26 cellular contexts compared by ENCODE assay signal in the genomic region with DNA sequence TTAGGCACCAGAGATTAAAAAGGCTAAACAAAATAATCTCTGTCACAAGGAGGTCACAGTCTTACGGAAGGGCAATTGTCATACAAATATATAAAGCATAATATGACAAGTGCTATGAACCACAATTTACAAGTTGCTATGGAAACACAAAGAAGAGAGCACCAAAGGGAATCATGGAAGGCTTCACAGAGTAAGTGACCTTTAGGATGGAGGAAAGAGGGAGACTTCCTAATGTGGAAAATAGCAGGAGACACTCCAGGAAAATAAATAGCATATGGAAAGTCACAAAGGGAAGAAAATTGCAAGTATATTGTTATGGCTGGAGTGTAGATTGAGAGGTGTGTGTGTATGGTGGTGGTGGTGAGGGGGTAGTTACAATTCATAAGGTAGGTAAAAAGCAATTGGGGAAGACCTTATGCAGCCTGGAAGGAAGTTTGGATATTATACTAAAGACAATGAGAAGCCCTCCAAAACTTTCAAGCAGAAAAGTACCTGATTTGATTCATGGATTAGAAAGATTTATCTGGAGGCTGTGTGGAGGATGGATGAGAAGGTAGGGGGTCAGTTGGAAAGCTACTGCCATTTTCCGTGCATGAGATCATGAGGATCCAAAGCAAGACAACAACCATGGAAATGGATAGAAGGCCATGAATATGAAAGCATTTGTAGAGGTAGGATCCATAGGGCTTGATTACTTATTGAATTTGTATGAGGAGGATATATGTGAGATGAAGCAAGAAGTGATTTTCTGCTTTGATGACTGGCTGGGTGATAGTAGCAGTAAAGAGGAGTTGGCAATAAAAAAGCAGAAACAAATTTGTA.
DNase-seq lines count a peak whose midpoint lies in the region; ATAC-seq and TF ChIP-seq lines count a peak whose summit lies in the region.
"Had no signal": no experiment of that assay in that cellular context is flagged by ENCODE, and none has a peak within 500 bp of the region (broad histone marks: within the 10 kb centered on the region; RNA-seq: fewer than 3 reads in every experiment).

No MANE protein-coding gene starts in this region.

- H3K36me3 Mint-ChIP-seq in activated CD4-positive, alpha-beta T cell treated with anti-CD3 and anti-CD28 coated beads, Interleukin-2, amount 10 ng/mL, durations not matched to agents 7 days and 5 days (ENCODE audit: low read depth): peaks cover 59% of the 10 kb centered on the region
- H3K36me3 Mint-ChIP-seq in CD8-positive, alpha-beta T cell: peaks cover 15% of the 10 kb centered on the region
- peaks cover 56% of the 10 kb centered on the region for H3K36me3 Mint-ChIP-seq in activated T-helper 17 cell treated with anti-CD3 and anti-CD28 coated beads, Interleukin-2, amount 50 U/mL, for 72 hours (ENCODE audit: low read depth)
- H3K36me3 Mint-ChIP-seq: brain had no signal

- no peak for DNase-seq in activated CD4-positive, alpha-beta T cell treated with anti-CD3 and anti-CD28 coated beads, Interleukin-2, amount 10 ng/mL, durations not matched to agents 7 days and 5 days
- no peak for DNase-seq in activated CD4-positive, alpha-beta T cell treated with anti-CD3 and anti-CD28 coated beads for 1 hour
- no peak for DNase-seq in CD8-positive, alpha-beta T cell
- no peak for DNase-seq in anterior cingulate cortex (lab: John Stamatoyannopoulos, UW)
- DNase-seq: activated T-cell treated with anti-CD3 and anti-CD28 coated beads, Interleukin-2, amount 50 U/mL, for 4 hours; BE2C; Calu3; effector CD8-positive, alpha-beta T cell; erythroblast; heart left ventricle; kidney glomerular epithelial cell; NCI-H1105; NCI-H2029 treated with DMSO at 0.1 percent for 48 hours; NCI-H2227 treated with DMSO at 0.1 percent for 48 hours; RPMI8226; sigmoid colon; upper lobe of left lung had no signal

- H3K27ac ChIP-seq in CD8-positive, alpha-beta T cell (ENCODE audit: low read depth, low read length): no peak overlapping the region
- peak overlapping the region; percentile 95 for H3K27ac ChIP-seq in neutrophil
- H3K27ac ChIP-seq: prostate gland, sigmoid colon, VCaP had no signal

- H3K27me3 ChIP-seq in CD8-positive, alpha-beta T cell (ENCODE audit: insufficient read depth, low read length): no peaks in the 10 kb centered on the region
- no peaks in the 10 kb centered on the region for H3K27me3 ChIP-seq in neutrophil
- H3K27me3 ChIP-seq: BE2C, heart left ventricle, sigmoid colon, upper lobe of left lung had no signal

- ATAC-seq in CD8-positive, alpha-beta T cell: no peak
- no peak for ATAC-seq in activated T-helper 17 cell treated with anti-CD3 and anti-CD28 coated beads, Interleukin-2, amount 50 U/mL, for 72 hours (replicated peaks)
- ATAC-seq in HG02981 (IDR thresholded peaks at IDR 0.05; ENCODE audit: unreplicated experiment) (no peak), HG02884 (IDR thresholded peaks at IDR 0.05; ENCODE audit: unreplicated experiment) (no peak)
- ATAC-seq: activated T-cell treated with anti-CD3 and anti-CD28 coated beads, Interleukin-2, amount 50 U/mL, for 4 hours; heart left ventricle had no signal

- H3K4me3 ChIP-seq in CD8-positive, alpha-beta T cell (ENCODE audit: low read depth, low read length): no peak overlapping the region
- no peak overlapping the region for H3K4me3 ChIP-seq in neutrophil (ENCODE audit: low read depth in 1 of 2, low read length in 1 of 2)
- H3K4me3 ChIP-seq: HAP-1, heart left ventricle, lung, prostate gland, sigmoid colon, upper lobe of left lung had no signal

- H3K4me1 Mint-ChIP-seq in activated CD4-positive, alpha-beta T cell treated with anti-CD3 and anti-CD28 coated beads, Interleukin-2, amount 10 ng/mL, durations not matched to agents 7 days and 5 days: peaks cover 64% of the 10 kb centered on the region
- peaks cover 8% of the 10 kb centered on the region for H3K4me1 Mint-ChIP-seq in CD8-positive, alpha-beta T cell (ENCODE audit: low read depth)
- peaks cover 53% of the 10 kb centered on the region for H3K4me1 Mint-ChIP-seq in activated T-helper 17 cell treated with anti-CD3 and anti-CD28 coated beads, Interleukin-2, amount 50 U/mL, for 72 hours

- peak overlapping the region; percentile 12 for H3K27ac Mint-ChIP-seq in activated CD4-positive, alpha-beta T cell treated with anti-CD3 and anti-CD28 coated beads, Interleukin-2, amount 10 ng/mL, durations not matched to agents 7 days and 5 days
- H3K27ac Mint-ChIP-seq in CD8-positive, alpha-beta T cell: peak overlapping the region; percentile 58
- peak overlapping the region; percentile 92 for H3K27ac Mint-ChIP-seq in activated T-helper 17 cell treated with anti-CD3 and anti-CD28 coated beads, Interleukin-2, amount 50 U/mL, for 72 hours
- H3K27ac Mint-ChIP-seq: brain had no signal

- H3K4me3 Mint-ChIP-seq in activated CD4-positive, alpha-beta T cell treated with anti-CD3 and anti-CD28 coated beads, Interleukin-2, amount 10 ng/mL, durations not matched to agents 7 days and 5 days: no peak overlapping the region
- no peak overlapping the region for H3K4me3 Mint-ChIP-seq in CD8-positive, alpha-beta T cell
- no peak overlapping the region for H3K4me3 Mint-ChIP-seq in activated T-helper 17 cell treated with anti-CD3 and anti-CD28 coated beads, Interleukin-2, amount 50 U/mL, for 72 hours
- H3K4me3 Mint-ChIP-seq: activated T-cell treated with anti-CD3 and anti-CD28 coated beads, Interleukin-2, amount 50 U/mL, for 4 hours; brain had no signal

- intact Hi-C loops in CD8-positive, alpha-beta T cell (cut with DNase I, micrococcal nuclease): no loop called here

- no peak for TF ChIP-seq CTCF in CD8-positive, alpha-beta T cell (IDR thresholded peaks at IDR 0.05)
- no peak for TF ChIP-seq CTCF in neutrophil (IDR thresholded peaks at IDR 0.05)

- peaks cover 6% of the 10 kb centered on the region for H3K4me1 ChIP-seq in CD8-positive, alpha-beta T cell (ENCODE audit: insufficient read depth, low read length)
- peaks cover 48% of the 10 kb centered on the region in 2 experiments for H3K4me1 ChIP-seq in neutrophil (ENCODE audit: control insufficient read depth in 1 of 2, insufficient read depth in 1 of 2, low read depth in 1 of 2, low read length in 1 of 2)
- H3K4me1 ChIP-seq: BE2C, HAP-1, prostate gland, sigmoid colon, upper lobe of left lung had no signal

- CTCF ChIA-PET in activated CD4-positive, alpha-beta T cell treated with anti-CD3 and anti-CD28 coated beads, Interleukin-2, amount 10 ng/mL, durations not matched to agents 7 days and 5 days (lab: Charles Lee): no interaction called here
- CTCF ChIA-PET in CD8-positive, alpha-beta T cell (lab: Charles Lee): no interaction called here

- H3K36me3 ChIP-seq in CD8-positive, alpha-beta T cell (ENCODE audit: insufficient read depth, low read length): no peaks in the 10 kb centered on the region
- H3K36me3 ChIP-seq in neutrophil: peaks cover 15% of the 10 kb centered on the region
- H3K36me3 ChIP-seq: BE2C, HAP-1, heart left ventricle, prostate gland, sigmoid colon, upper lobe of left lung had no signal

- H3K9me3 ChIP-seq in CD8-positive, alpha-beta T cell (ENCODE audit: low read length): no peaks in the 10 kb centered on the region
- no peaks in the 10 kb centered on the region for H3K9me3 ChIP-seq in neutrophil
- H3K9me3 ChIP-seq: BE2C, HAP-1, heart left ventricle, prostate gland, sigmoid colon, upper lobe of left lung had no signal

- H3K9me3 Mint-ChIP-seq in activated CD4-positive, alpha-beta T cell treated with anti-CD3 and anti-CD28 coated beads, Interleukin-2, amount 10 ng/mL, durations not matched to agents 7 days and 5 days: peaks cover 23% of the 10 kb centered on the region
- H3K9me3 Mint-ChIP-seq in CD8-positive, alpha-beta T cell: no peaks in the 10 kb centered on the region
- peaks cover 12% of the 10 kb centered on the region for H3K9me3 Mint-ChIP-seq in activated T-helper 17 cell treated with anti-CD3 and anti-CD28 coated beads, Interleukin-2, amount 50 U/mL, for 72 hours

- no peaks in the 10 kb centered on the region for H3K27me3 Mint-ChIP-seq in activated CD4-positive, alpha-beta T cell treated with anti-CD3 and anti-CD28 coated beads, Interleukin-2, amount 10 ng/mL, durations not matched to agents 7 days and 5 days
- H3K27me3 Mint-ChIP-seq in CD8-positive, alpha-beta T cell (ENCODE audit: low read depth): no peaks in the 10 kb centered on the region
- no peaks in the 10 kb centered on the region for H3K27me3 Mint-ChIP-seq in activated T-helper 17 cell treated with anti-CD3 and anti-CD28 coated beads, Interleukin-2, amount 50 U/mL, for 72 hours
- H3K27me3 Mint-ChIP-seq: brain had no signal

- POLR2A ChIA-PET in activated CD4-positive, alpha-beta T cell treated with anti-CD3 and anti-CD28 coated beads, Interleukin-2, amount 10 ng/mL, durations not matched to agents 7 days and 5 days (lab: Charles Lee): no interaction called here
- POLR2A ChIA-PET in CD8-positive, alpha-beta T cell (lab: Charles Lee): no interaction called here

Comparison
In these comparisons a context has a peak if more than half of its experiments do, and no peak if none do; other contexts are left out.
1. H3K27ac Mint-ChIP-seq: peak in every context shown above with its lines; median percentile 92 in activated T-helper 17 cell treated with anti-CD3 and anti-CD28 coated beads, Interleukin-2, amount 50 U/mL, for 72 hours; 58 in CD8-positive, alpha-beta T cell; 12 in activated CD4-positive, alpha-beta T cell treated with anti-CD3 and anti-CD28 coated beads, Interleukin-2, amount 10 ng/mL, durations not matched to agents 7 days and 5 days.